ENCODE assay signal across 8 cellular contexts in the genomic region with DNA sequence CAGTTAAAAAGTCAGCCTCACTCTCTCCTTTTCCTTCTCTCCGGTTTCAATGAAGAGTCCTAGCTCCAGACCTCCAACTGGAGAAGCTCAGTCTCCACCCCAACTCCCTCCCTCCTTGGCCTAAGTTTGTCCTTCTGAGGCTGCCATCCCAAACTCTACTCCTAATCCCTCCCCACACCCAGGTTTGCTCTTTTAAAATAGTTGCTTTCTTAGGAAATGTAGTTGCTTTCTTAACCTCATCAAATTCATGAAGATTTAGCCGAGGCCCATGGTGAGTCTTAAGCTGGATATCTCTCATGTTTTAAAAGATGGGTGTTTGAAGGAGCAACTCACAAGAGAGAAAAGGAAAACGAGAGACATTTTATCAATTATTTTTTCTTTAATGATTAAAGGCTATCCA. TPM values are rescaled to one million over a fixed set of nuclear protein-coding genes. Genes with fewer than 3 reads are reported as not detected.
DNase-seq lines count a peak whose midpoint lies in the region; ATAC-seq lines count a peak whose summit lies in the region.

No MANE protein-coding gene starts in this region.

- no peaks in the 10 kb centered on the region for H3K9me3 Mint-ChIP-seq in naive thymus-derived CD8-positive, alpha-beta T cell

- POLR2A ChIA-PET in naive thymus-derived CD8-positive, alpha-beta T cell (lab: Charles Lee), result no interaction called here

- H3K4me1 ChIP-seq in SJCRH30, result no peaks in the 10 kb centered on the region; the same call in none of the 2 replicates
- peaks cover 5% of the 10 kb centered on the region for H3K4me1 ChIP-seq in effector memory CD4-positive, alpha-beta T cell (ENCODE audit: control insufficient read depth, insufficient read depth, low read length, poor library complexity, severe bottlenecking)

- peak overlapping the region; percentile 10; the same call in 1 of the 2 replicates for H3K27ac ChIP-seq in SJCRH30
- peak overlapping the region; percentile 77 for H3K27ac ChIP-seq in effector memory CD4-positive, alpha-beta T cell (ENCODE audit: insufficient read depth, low read length, poor library complexity, severe bottlenecking)

- peak; percentile 35 for DNase-seq in NCI-H82 (lab: John Stamatoyannopoulos, UW)
- no peak for DNase-seq in NCI-H82 treated with DMSO at 0.1 percent for 48 hours (lab: John Stamatoyannopoulos, UW; ENCODE audit: unreplicated experiment)
- peak; percentile 44 to 64 for DNase-seq in SJCRH30
- DNase-seq in effector memory CD4-positive, alpha-beta T cell, result no peak
- peak in 1 of 10 donors; percentile 11 for DNase-seq in naive thymus-derived CD8-positive, alpha-beta T cell
- DNase-seq in activated gamma-delta T cell (lab: John Stamatoyannopoulos, UW), result no peak
- DNase-seq in NCI-H345 treated with DMSO at 0.1 percent for 48 hours (lab: John Stamatoyannopoulos, UW; ENCODE audit: unreplicated experiment), result no peak

- H3K4me3 ChIP-seq in SJCRH30, result peak overlapping the region; percentile 83
- H3K4me3 ChIP-seq in effector memory CD4-positive, alpha-beta T cell (ENCODE audit: insufficient read depth, low read depth, low read length, poor library complexity, severe bottlenecking), result peak overlapping the region; percentile 4

- H3K27me3 Mint-ChIP-seq in naive thymus-derived CD8-positive, alpha-beta T cell, result no peaks in the 10 kb centered on the region

- H3K9me3 ChIP-seq in SJCRH30 (replicated peaks), result no peaks in the 10 kb centered on the region
- H3K9me3 ChIP-seq in effector memory CD4-positive, alpha-beta T cell (ENCODE audit: control insufficient read depth, low read length), result no peaks in the 10 kb centered on the region

- peak overlapping the region; percentile 82 to 100 (median 98) for H3K27ac Mint-ChIP-seq in naive thymus-derived CD8-positive, alpha-beta T cell

- no peak for ATAC-seq in naive thymus-derived CD8-positive, alpha-beta T cell
- ATAC-seq in GM21619 (IDR thresholded peaks at IDR 0.05; ENCODE audit: unreplicated experiment), result no peak

- H3K27me3 ChIP-seq in SJCRH30, result no peaks in the 10 kb centered on the region
- H3K27me3 ChIP-seq in effector memory CD4-positive, alpha-beta T cell (replicated peaks; ENCODE audit: control insufficient read depth, insufficient read depth, low read length, poor library complexity, severe bottlenecking), result no peaks in the 10 kb centered on the region

- H3K36me3 Mint-ChIP-seq in naive thymus-derived CD8-positive, alpha-beta T cell, result peaks cover 0 to 9% (median 5%) of the 10 kb centered on the region in 3 donors

- no peaks in the 10 kb centered on the region for H3K36me3 ChIP-seq in SJCRH30
- no peaks in the 10 kb centered on the region for H3K36me3 ChIP-seq in effector memory CD4-positive, alpha-beta T cell (ENCODE audit: control insufficient read depth, insufficient read depth, low read length)

- peaks cover 22 to 66% (median 65%) of the 10 kb centered on the region in 4 donors for H3K4me1 Mint-ChIP-seq in naive thymus-derived CD8-positive, alpha-beta T cell

- H3K4me3 Mint-ChIP-seq in naive thymus-derived CD8-positive, alpha-beta T cell, result peak overlapping the region; percentile 97 to 100 (median 99)

RNA-seq across cellular contexts. Expression of gene LANCL1, which starts 0.9 kb away (rescaled TPM):
- 38.2 and 42.9 TPM in 2 replicates for total RNA-seq in SJCRH30 (2014; rRNA removed; shearing (Covaris generic))
- 10 to 100 TPM; 33.5 to 35.7 TPM for total RNA-seq in naive thymus-derived CD8-positive, alpha-beta T cell
- 10 to 100 TPM; 19.5 to 28.6 (median 26.9) TPM for polyA plus RNA-seq in naive thymus-derived CD8-positive, alpha-beta T cell

Comparison
In these comparisons a context has a peak if more than half of its experiments do, and no peak if none do; other contexts are left out.
1. DNase-seq: peak in NCI-H82 (single experiment) and SJCRH30 (2 of 2); none in NCI-H82 treated with DMSO at 0.1 percent for 48 hours (single experiment), effector memory CD4-positive, alpha-beta T cell (0 of 3), activated gamma-delta T cell (single experiment) and NCI-H345 treated with DMSO at 0.1 percent for 48 hours (single experiment).